8 cellular contexts compared by ENCODE assay signal in the genomic region with DNA sequence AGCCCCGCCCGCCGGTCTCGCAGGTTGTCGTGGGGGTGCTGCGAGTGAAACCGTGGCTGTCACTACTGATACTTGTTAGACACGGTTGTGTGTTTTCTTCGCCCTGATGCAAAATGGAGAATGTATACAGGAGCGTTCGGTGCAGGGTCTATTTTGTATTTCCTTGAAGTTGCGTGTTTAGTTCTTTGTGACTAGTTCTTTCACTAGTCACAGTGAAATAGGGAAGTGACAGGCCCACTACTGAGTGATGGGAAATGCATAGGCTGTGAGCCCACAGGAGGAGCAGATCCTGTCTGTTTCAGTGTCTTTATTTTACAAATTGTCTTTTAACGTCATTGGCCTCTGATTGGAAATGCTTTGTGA. TPM values are rescaled to one million over a fixed set of nuclear protein-coding genes. Genes with fewer than 3 reads are reported as not detected.
DNase-seq lines count a peak whose midpoint lies in the region; ATAC-seq, FAIRE-seq and TF ChIP-seq lines count a peak whose summit lies in the region.

No MANE protein-coding gene starts in this region.

- ATAC-seq in HG03175 (IDR thresholded peaks at IDR 0.05; ENCODE audit: unreplicated experiment): peak; percentile 40

- no peaks in the 10 kb centered on the region for H3K27me3 Mint-ChIP-seq in progenitor cell of endocrine pancreas

- peaks cover 19% of the 10 kb centered on the region for H3K4me1 Mint-ChIP-seq in progenitor cell of endocrine pancreas (ENCODE audit: low read depth)

- H3K36me3 Mint-ChIP-seq in progenitor cell of endocrine pancreas (ENCODE audit: insufficient read depth): no peaks in the 10 kb centered on the region

- H3K4me3 ChIP-seq in fibroblast of pulmonary artery (replicated peaks; ENCODE audit: low read depth, low read length): peak overlapping the region; percentile 88

- H3K9me3 Mint-ChIP-seq in progenitor cell of endocrine pancreas (ENCODE audit: low read depth): no peaks in the 10 kb centered on the region

- FAIRE-seq in D721Med (lab: Jason Lieb, UNC): no peak

- DNase-seq in Ammon's horn (ENCODE audit: low spot score): peak; percentile 12
- peak; percentile 3 for DNase-seq in GM19238 (ENCODE audit: insufficient read length, low spot score)
- peak; percentile 18 for DNase-seq in SW480 (ENCODE audit: low spot score)
- no peak for DNase-seq in fibroblast of pulmonary artery (ENCODE audit: low read depth)
- no peak for DNase-seq in progenitor cell of endocrine pancreas (ENCODE audit: low spot score, unreplicated experiment)
- no peak for DNase-seq in D721Med (ENCODE audit: insufficient read length, low spot score)
- no peak for DNase-seq in activated effector memory CD4-positive, alpha-beta T cell treated with Interleukin-2 at 50 U/mL for 16 hours

- no peak for TF ChIP-seq CTCF in fibroblast of pulmonary artery (IDR thresholded peaks at IDR 0.05; ENCODE audit: low read length, missing control alignments)
- no peak for TF ChIP-seq CTCF in progenitor cell of endocrine pancreas (IDR thresholded peaks at IDR 0.05; ENCODE audit: unreplicated experiment)
- no peak for TF ChIP-seq CTCF in D721Med (IDR thresholded peaks at IDR 0.05; ENCODE audit: insufficient read depth, missing control alignments)

- peak overlapping the region; percentile 96 for H3K27ac Mint-ChIP-seq in progenitor cell of endocrine pancreas

- peak overlapping the region; percentile 89 for H3K4me3 Mint-ChIP-seq in progenitor cell of endocrine pancreas (ENCODE audit: low read depth)

RNA-seq across cellular contexts. Expression of a gene that starts 0.7 kb away (rescaled TPM):
- total RNA-seq in progenitor cell of endocrine pancreas: 13.5 and 14.7 TPM in 2 replicates

RNA-seq across cellular contexts. Expression of a gene that starts 10.6 kb away (rescaled TPM):
- total RNA-seq in progenitor cell of endocrine pancreas: 16.1 and 17.1 TPM in 2 replicates

RNA-seq across cellular contexts. Expression of a gene that starts 58.1 kb away (rescaled TPM):
- total RNA-seq in progenitor cell of endocrine pancreas: 36.8 and 39.8 TPM in 2 replicates

Comparison
In these comparisons a context has a peak if more than half of its experiments do, and no peak if none do; other contexts are left out.
1. DNase-seq: peak in Ammon's horn (single experiment), GM19238 (single experiment) and SW480 (single experiment); none in fibroblast of pulmonary artery (single experiment), progenitor cell of endocrine pancreas (single experiment), D721Med (single experiment) and activated effector memory CD4-positive, alpha-beta T cell treated with Interleukin-2 at 50 U/mL for 16 hours (single experiment).